Comparison of ENCODE assay signal across 16 cellular contexts in genomic region chr14:103101964-103102688, GRCh38. TPM values are rescaled to one million over a fixed set of nuclear protein-coding genes. Genes with fewer than 3 reads are reported as not detected.
"Had no signal": no experiment of that assay in that cellular context is flagged by ENCODE, and none has a peak within 500 bp of the region (broad histone marks: within the 10 kb centered on the region; RNA-seq: fewer than 3 reads in every experiment).

No MANE protein-coding gene starts in this region.

- H3K4me3 Mint-ChIP-seq: activated naive CD4-positive, alpha-beta T cell treated with anti-CD3 and anti-CD28 coated beads, Interleukin-2, amount 10 ng/mL, durations not matched to agents 7 days and 5 days; dendritic cell treated with granulocyte-macrophage colony-stimulating factor and Interleukin-4, amounts not matched to agents 40 ng/mL and 50 ng/mL, for 4 days; immature natural killer cell; nephron progenitor cell had no signal

- H3K9me3 Mint-ChIP-seq: activated naive CD4-positive, alpha-beta T cell treated with anti-CD3 and anti-CD28 coated beads, Interleukin-2, amount 10 ng/mL, durations not matched to agents 7 days and 5 days; activated T-helper 2 cell treated with anti-CD3 and anti-CD28 coated beads, Interferon-gamma antibody, Interleukin-2, Interleukin-4, amounts not matched to agents 10 μg/mL and 5 μg/mL and 100 μg/mL, durations not matched to agents 14 hours and 24 hours and 36 hours; dendritic cell treated with granulocyte-macrophage colony-stimulating factor and Interleukin-4, amounts not matched to agents 40 ng/mL and 50 ng/mL, for 4 days; immature natural killer cell; nephron progenitor cell; stimulated activated memory B cell treated with anti-CD40 and anti-IgM and Interleukin-4, amounts not matched to agents 10 μg/mL and 1 μg/mL and 100 μg/mL, for 72 hours had no signal

- H3K4me3 ChIP-seq: body of pancreas had no signal

- H3K9me3 ChIP-seq: body of pancreas had no signal

- H3K27ac Mint-ChIP-seq: activated naive CD4-positive, alpha-beta T cell treated with anti-CD3 and anti-CD28 coated beads, Interleukin-2, amount 10 ng/mL, durations not matched to agents 7 days and 5 days; activated T-helper 2 cell treated with anti-CD3 and anti-CD28 coated beads, Interferon-gamma antibody, Interleukin-2, Interleukin-4, amounts not matched to agents 10 μg/mL and 5 μg/mL and 100 μg/mL, durations not matched to agents 14 hours and 24 hours and 36 hours; dendritic cell treated with granulocyte-macrophage colony-stimulating factor and Interleukin-4, amounts not matched to agents 40 ng/mL and 50 ng/mL, for 4 days; immature natural killer cell had no signal

- H3K36me3 Mint-ChIP-seq: activated naive CD4-positive, alpha-beta T cell treated with anti-CD3 and anti-CD28 coated beads, Interleukin-2, amount 10 ng/mL, durations not matched to agents 7 days and 5 days; immature natural killer cell; stimulated activated memory B cell treated with anti-CD40 and anti-IgM and Interleukin-4, amounts not matched to agents 10 μg/mL and 1 μg/mL and 100 μg/mL, for 72 hours had no signal

- H3K27ac ChIP-seq: body of pancreas had no signal

- FAIRE-seq: small intestine had no signal

- DNase-seq: activated CD4-positive, alpha-beta T cell treated with anti-CD3 and anti-CD28 coated beads, Interleukin-2, amount 50 U/mL, for 1 hour; activated naive CD4-positive, alpha-beta T cell treated with anti-CD3 and anti-CD28 coated beads, Interleukin-2, amount 10 ng/mL, durations not matched to agents 7 days and 5 days; hypothalamus; immature natural killer cell; left colon; small intestine; T-helper 2 cell; trophoblast cell had no signal

- ATAC-seq: body of pancreas; left colon; stimulated activated memory B cell treated with anti-CD40 and anti-IgM and Interleukin-4, amounts not matched to agents 10 μg/mL and 1 μg/mL and 100 μg/mL, for 72 hours had no signal

- H3K27me3 ChIP-seq: body of pancreas had no signal

RNA-seq across cellular contexts. Expression of gene EXOC3L4, which starts 7.6 kb away (rescaled TPM):
- total RNA-seq: activated CD8-positive, alpha-beta memory T cell treated with anti-CD3 and anti-CD28 coated beads for 36 hours; activated T-helper 2 cell treated with anti-CD3 and anti-CD28 coated beads, Interferon-gamma antibody, Interleukin-2, Interleukin-4, amounts not matched to agents 10 μg/mL and 5 μg/mL and 100 μg/mL, durations not matched to agents 14 hours and 24 hours and 36 hours; osteoblast; pulmonary artery endothelial cell had no signal
- polyA plus RNA-seq: immature natural killer cell had no signal

RNA-seq across cellular contexts. Expression of gene LBHD2, which starts 18.1 kb away (rescaled TPM):
- total RNA-seq: activated CD8-positive, alpha-beta memory T cell treated with anti-CD3 and anti-CD28 coated beads for 36 hours; activated T-helper 2 cell treated with anti-CD3 and anti-CD28 coated beads, Interferon-gamma antibody, Interleukin-2, Interleukin-4, amounts not matched to agents 10 μg/mL and 5 μg/mL and 100 μg/mL, durations not matched to agents 14 hours and 24 hours and 36 hours; body of pancreas; left colon; osteoblast; pulmonary artery endothelial cell had no signal
- polyA plus RNA-seq: immature natural killer cell, small intestine had no signal

RNA-seq across cellular contexts. Expression of gene CDC42BPB, which starts 44.8 kb away (rescaled TPM):
- polyA plus RNA-seq: immature natural killer cell had no signal
